In the genomic region with DNA sequence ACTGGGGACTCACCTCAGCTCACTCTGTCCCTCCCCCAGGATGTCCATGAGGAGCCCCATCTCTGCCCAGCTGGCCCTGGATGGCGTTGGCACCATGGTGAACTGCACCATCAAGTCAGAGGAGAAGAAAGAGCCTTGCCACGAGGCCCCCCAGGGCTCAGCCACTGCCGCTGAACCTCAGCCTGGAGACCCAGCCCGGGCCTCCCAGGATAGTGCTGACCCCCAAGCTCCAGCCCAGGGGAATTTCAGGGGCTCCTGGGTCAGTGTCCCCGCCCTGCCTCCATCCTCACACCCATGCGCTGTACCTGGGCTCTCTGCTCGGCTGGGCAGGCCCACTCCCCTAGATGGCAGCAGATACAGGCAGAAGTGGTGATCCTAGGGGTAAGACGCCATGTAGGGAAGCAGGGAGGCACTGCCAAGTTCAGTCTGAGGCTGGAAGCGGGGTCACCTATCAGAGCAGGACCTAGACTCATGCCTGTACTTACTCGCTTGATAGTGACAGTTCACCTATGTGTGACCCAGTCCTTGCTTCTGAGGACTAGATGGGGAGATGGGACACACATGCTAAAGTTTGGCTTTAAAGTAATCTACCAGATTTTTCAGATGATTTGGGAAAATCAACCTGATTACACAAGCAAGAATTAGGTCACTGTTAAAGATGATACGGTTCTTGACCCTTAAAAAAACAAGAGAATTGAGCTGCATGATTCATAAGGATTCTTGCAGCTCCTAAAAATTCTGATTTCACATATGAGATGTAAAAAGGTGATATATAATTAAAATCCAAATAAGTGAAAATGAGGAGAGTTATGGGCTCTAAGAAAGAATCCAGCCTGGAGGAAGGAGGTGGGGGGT, we compare ENCODE assay signal across 1 cellular context.
TF ChIP-seq lines count a peak whose summit lies in the region.

No MANE protein-coding gene starts in this region.

TF ChIP-seq in GM23338, 12 proteins besides CTCF, POLR2A, EP300 and RAD21:
- TF ChIP-seq, protein P1, sequence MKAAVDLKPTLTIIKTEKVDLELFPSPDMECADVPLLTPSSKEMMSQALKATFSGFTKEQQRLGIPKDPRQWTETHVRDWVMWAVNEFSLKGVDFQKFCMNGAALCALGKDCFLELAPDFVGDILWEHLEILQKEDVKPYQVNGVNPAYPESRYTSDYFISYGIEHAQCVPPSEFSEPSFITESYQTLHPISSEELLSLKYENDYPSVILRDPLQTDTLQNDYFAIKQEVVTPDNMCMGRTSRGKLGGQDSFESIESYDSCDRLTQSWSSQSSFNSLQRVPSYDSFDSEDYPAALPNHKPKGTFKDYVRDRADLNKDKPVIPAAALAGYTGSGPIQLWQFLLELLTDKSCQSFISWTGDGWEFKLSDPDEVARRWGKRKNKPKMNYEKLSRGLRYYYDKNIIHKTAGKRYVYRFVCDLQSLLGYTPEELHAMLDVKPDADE (IDR thresholded peaks at IDR 0.05) = no peak
- TF ChIP-seq STAT1 (IDR thresholded peaks at IDR 0.05; ENCODE audit: unreplicated experiment) = no peak
- TF ChIP-seq ZNF331 (CRISPR knock-in tag; IDR thresholded peaks at IDR 0.05; ENCODE audit: low read depth) = no peak
- TF ChIP-seq, protein P2, sequence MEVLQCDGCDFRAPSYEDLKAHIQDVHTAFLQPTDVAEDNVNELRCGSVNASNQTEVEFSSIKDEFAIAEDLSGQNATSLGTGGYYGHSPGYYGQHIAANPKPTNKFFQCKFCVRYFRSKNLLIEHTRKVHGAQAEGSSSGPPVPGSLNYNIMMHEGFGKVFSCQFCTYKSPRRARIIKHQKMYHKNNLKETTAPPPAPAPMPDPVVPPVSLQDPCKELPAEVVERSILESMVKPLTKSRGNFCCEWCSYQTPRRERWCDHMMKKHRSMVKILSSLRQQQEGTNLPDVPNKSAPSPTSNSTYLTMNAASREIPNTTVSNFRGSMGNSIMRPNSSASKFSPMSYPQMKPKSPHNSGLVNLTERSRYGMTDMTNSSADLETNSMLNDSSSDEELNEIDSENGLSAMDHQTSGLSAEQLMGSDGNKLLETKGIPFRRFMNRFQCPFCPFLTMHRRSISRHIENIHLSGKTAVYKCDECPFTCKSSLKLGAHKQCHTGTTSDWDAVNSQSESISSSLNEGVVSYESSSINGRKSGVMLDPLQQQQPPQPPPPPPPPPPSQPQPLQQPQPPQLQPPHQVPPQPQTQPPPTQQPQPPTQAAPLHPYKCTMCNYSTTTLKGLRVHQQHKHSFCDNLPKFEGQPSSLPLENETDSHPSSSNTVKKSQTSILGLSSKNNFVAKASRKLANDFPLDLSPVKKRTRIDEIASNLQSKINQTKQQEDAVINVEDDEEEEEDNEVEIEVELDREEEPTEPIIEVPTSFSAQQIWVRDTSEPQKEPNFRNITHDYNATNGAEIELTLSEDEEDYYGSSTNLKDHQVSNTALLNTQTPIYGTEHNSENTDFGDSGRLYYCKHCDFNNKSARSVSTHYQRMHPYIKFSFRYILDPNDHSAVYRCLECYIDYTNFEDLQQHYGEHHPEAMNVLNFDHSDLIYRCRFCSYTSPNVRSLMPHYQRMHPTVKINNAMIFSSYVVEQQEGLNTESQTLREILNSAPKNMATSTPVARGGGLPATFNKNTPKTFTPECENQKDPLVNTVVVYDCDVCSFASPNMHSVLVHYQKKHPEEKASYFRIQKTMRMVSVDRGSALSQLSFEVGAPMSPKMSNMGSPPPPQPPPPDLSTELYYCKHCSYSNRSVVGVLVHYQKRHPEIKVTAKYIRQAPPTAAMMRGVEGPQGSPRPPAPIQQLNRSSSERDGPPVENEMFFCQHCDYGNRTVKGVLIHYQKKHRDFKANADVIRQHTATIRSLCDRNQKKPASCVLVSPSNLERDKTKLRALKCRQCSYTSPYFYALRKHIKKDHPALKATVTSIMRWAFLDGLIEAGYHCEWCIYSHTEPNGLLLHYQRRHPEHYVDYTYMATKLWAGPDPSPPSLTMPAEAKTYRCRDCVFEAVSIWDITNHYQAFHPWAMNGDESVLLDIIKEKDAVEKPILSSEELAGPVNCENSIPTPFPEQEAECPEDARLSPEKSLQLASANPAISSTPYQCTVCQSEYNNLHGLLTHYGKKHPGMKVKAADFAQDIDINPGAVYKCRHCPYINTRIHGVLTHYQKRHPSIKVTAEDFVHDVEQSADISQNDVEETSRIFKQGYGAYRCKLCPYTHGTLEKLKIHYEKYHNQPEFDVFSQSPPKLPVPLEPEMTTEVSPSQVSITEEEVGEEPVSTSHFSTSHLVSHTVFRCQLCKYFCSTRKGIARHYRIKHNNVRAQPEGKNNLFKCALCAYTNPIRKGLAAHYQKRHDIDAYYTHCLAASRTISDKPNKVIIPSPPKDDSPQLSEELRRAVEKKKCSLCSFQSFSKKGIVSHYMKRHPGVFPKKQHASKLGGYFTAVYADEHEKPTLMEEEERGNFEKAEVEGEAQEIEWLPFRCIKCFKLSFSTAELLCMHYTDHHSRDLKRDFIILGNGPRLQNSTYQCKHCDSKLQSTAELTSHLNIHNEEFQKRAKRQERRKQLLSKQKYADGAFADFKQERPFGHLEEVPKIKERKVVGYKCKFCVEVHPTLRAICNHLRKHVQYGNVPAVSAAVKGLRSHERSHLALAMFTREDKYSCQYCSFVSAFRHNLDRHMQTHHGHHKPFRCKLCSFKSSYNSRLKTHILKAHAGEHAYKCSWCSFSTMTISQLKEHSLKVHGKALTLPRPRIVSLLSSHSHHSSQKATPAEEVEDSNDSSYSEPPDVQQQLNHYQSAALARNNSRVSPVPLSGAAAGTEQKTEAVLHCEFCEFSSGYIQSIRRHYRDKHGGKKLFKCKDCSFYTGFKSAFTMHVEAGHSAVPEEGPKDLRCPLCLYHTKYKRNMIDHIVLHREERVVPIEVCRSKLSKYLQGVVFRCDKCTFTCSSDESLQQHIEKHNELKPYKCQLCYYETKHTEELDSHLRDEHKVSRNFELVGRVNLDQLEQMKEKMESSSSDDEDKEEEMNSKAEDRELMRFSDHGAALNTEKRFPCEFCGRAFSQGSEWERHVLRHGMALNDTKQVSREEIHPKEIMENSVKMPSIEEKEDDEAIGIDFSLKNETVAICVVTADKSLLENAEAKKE (CRISPR knock-in tag; IDR thresholded peaks at IDR 0.05) = no peak
- TF ChIP-seq EZH2phosphoT487 (IDR thresholded peaks at IDR 0.05; ENCODE audit: unreplicated experiment) = no peak
- no peak for TF ChIP-seq JUNB (IDR thresholded peaks at IDR 0.05; ENCODE audit: unreplicated experiment)
- TF ChIP-seq NANOG (IDR thresholded peaks at IDR 0.05; ENCODE audit: borderline replicate concordance) = no peak
- no peak for TF ChIP-seq POLR2AphosphoS5 (IDR thresholded peaks at IDR 0.05; ENCODE audit: low read depth)
- TF ChIP-seq, protein P3, sequence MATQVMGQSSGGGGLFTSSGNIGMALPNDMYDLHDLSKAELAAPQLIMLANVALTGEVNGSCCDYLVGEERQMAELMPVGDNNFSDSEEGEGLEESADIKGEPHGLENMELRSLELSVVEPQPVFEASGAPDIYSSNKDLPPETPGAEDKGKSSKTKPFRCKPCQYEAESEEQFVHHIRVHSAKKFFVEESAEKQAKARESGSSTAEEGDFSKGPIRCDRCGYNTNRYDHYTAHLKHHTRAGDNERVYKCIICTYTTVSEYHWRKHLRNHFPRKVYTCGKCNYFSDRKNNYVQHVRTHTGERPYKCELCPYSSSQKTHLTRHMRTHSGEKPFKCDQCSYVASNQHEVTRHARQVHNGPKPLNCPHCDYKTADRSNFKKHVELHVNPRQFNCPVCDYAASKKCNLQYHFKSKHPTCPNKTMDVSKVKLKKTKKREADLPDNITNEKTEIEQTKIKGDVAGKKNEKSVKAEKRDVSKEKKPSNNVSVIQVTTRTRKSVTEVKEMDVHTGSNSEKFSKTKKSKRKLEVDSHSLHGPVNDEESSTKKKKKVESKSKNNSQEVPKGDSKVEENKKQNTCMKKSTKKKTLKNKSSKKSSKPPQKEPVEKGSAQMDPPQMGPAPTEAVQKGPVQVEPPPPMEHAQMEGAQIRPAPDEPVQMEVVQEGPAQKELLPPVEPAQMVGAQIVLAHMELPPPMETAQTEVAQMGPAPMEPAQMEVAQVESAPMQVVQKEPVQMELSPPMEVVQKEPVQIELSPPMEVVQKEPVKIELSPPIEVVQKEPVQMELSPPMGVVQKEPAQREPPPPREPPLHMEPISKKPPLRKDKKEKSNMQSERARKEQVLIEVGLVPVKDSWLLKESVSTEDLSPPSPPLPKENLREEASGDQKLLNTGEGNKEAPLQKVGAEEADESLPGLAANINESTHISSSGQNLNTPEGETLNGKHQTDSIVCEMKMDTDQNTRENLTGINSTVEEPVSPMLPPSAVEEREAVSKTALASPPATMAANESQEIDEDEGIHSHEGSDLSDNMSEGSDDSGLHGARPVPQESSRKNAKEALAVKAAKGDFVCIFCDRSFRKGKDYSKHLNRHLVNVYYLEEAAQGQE (IDR thresholded peaks at IDR 0.05; ENCODE audit: unreplicated experiment) = no peak
- no peak for TF ChIP-seq CREB1 (CRISPR knock-in tag; IDR thresholded peaks at IDR 0.05; ENCODE audit: low read depth)
TF ChIP-seq in GM23338: peak in this region for 0.
